Comparison of ENCODE assay signal across 27 cellular contexts in genomic region chr20:39641423-39641822, GRCh38.
"Had no signal": no experiment of that assay in that cellular context is flagged by ENCODE, and none has a peak within 500 bp of the region (broad histone marks: within the 10 kb centered on the region; RNA-seq: fewer than 3 reads in every experiment).

No MANE protein-coding gene starts in this region.

- H3K27ac ChIP-seq: colonic mucosa, coronary artery, dorsolateral prefrontal cortex, epithelial cell of prostate, esophagus muscularis mucosa, esophagus squamous epithelium, foreskin keratinocyte, gastrocnemius medialis, gastroesophageal sphincter, heart left ventricle, heart right ventricle had no signal

- H3K36me3 ChIP-seq: colonic mucosa, esophagus muscularis mucosa, esophagus squamous epithelium, gastrocnemius medialis, gastroesophageal sphincter, heart left ventricle, heart right ventricle had no signal

- H3K9me3 ChIP-seq: colonic mucosa, esophagus muscularis mucosa, esophagus squamous epithelium, gastrocnemius medialis, gastroesophageal sphincter, heart left ventricle, heart right ventricle had no signal

- DNase-seq: colonic mucosa; cortex of kidney; dermis blood vessel endothelial cell; dorsolateral prefrontal cortex; effector CD4-positive, alpha-beta T cell; effector CD8-positive, alpha-beta T cell; effector memory CD4-positive, alpha-beta T cell; effector memory CD8-positive, alpha-beta T cell; endodermal cell; erythroblast; esophagus squamous epithelium; foreskin fibroblast; foreskin keratinocyte; foreskin melanocyte; gastrocnemius medialis; glutamatergic neuron; heart left ventricle; heart right ventricle had no signal

- FAIRE-seq: colon, endometrium, endothelial cell of umbilical vein, frontal cortex had no signal

- H3K4me1 ChIP-seq: colonic mucosa, esophagus muscularis mucosa, foreskin keratinocyte, gastrocnemius medialis, gastroesophageal sphincter had no signal

- H3K4me3 ChIP-seq: colonic mucosa, coronary artery, dorsolateral prefrontal cortex, esophagus muscularis mucosa, esophagus squamous epithelium, gastrocnemius medialis, gastroesophageal sphincter, heart left ventricle, heart right ventricle had no signal

- ATAC-seq: effector memory CD8-positive, alpha-beta T cell; esophagus mucosa; foreskin keratinocyte; gastrocnemius medialis; gastroesophageal sphincter; heart left ventricle; heart right ventricle had no signal

- H3K27me3 ChIP-seq: colonic mucosa, esophagus muscularis mucosa, gastrocnemius medialis, gastroesophageal sphincter had no signal
